ENCODE assay signal across 1 cellular context in the genomic region with DNA sequence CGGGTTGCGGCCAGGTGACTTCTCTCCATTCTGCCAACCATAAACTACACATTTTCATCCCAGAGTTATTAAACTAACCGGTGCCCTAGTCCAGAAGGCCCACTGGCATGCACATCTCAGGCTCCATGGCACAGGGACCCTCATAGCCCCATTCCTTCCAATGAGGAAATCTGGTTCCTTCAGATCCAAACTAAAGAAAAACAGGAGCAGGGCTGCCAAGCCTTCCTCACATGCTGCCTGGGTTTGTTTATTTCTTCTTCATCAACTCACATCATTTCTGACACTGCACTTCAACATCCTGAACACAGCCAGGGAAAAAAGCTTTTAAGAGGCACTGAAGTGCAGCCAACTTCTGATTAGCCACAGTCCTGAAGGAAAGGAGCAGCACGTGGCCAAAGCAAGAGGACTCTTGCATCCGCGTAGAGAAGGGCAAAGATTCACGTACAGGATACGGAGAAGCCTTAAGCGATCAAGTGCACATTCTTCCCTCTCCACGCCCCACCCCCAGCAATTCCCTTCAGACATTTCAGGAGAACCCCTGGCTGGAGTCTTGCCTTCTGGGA.
TF ChIP-seq lines count a peak whose summit lies in the region.

No MANE protein-coding gene starts in this region.

TF ChIP-seq in endothelial cell of umbilical vein, 7 proteins besides CTCF, POLR2A, EP300 and RAD21:
- TF ChIP-seq MYC (IDR thresholded peaks at IDR 0.05; ENCODE audit: low read depth, low read length) = no peak
- TF ChIP-seq, protein P1, sequence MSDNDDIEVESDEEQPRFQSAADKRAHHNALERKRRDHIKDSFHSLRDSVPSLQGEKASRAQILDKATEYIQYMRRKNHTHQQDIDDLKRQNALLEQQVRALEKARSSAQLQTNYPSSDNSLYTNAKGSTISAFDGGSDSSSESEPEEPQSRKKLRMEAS (IDR thresholded peaks at IDR 0.05; ENCODE audit: insufficient read depth, insufficient read length) = no peak
- TF ChIP-seq JUN (IDR thresholded peaks at IDR 0.05; ENCODE audit: borderline replicate concordance, insufficient read depth, insufficient read length, low read depth) = no peak
- TF ChIP-seq FOS (IDR thresholded peaks at IDR 0.05; ENCODE audit: borderline replicate concordance, insufficient read depth, low read length) = no peak
- TF ChIP-seq EZH2 (IDR thresholded peaks at IDR 0.05; ENCODE audit: borderline replicate concordance, low read depth, low read length, severe bottlenecking) = no peak
- no peak for TF ChIP-seq POLR2AphosphoS5 (IDR thresholded peaks at IDR 0.05; ENCODE audit: insufficient read depth, low read depth, low read length)
- no peak for TF ChIP-seq GATA2 (IDR thresholded peaks at IDR 0.05; ENCODE audit: insufficient read depth, insufficient read length, low read depth, low read length)
